ENCODE assay signal across 6 cellular contexts in genomic region chr15:40333922-40334492, GRCh38. TPM values are rescaled to one million over a fixed set of nuclear protein-coding genes. Genes with fewer than 3 reads are reported as not detected.
A peak's percentile ranks its signal among the peaks of the same experiment; 100 is the strongest.
DNase-seq lines count a peak whose midpoint lies in the region; ATAC-seq and TF ChIP-seq lines count a peak whose summit lies in the region.

No MANE protein-coding gene starts in this region.

- WGBS in esophagus squamous epithelium, 2 donors = 14 to 15% methylated on average over 2 to 6 of the region's 12 CpGs

- H3K36me3 ChIP-seq in ACC112 (ENCODE audit: insufficient read depth, low read length) (no peaks in the 10 kb centered on the region), esophagus squamous epithelium (peaks cover 0 to 19% (median 0%) of the 10 kb centered on the region in 3 donors)

- H3K4me3 ChIP-seq in ACC112 (ENCODE audit: low read depth, low read length) (no peak overlapping the region), esophagus squamous epithelium (peak overlapping the region in 1 of 4 donors; percentile 7)

- no peaks in the 10 kb centered on the region for H3K27me3 ChIP-seq in ACC112 (ENCODE audit: insufficient read depth, low read length)
- no peaks in the 10 kb centered on the region for H3K27me3 ChIP-seq in esophagus squamous epithelium

- H3K4me1 ChIP-seq in ACC112 (ENCODE audit: control insufficient read depth, insufficient read depth, low read length, unreplicated experiment) (peaks cover 55% of the 10 kb centered on the region), esophagus squamous epithelium (peaks cover 47 to 85% (median 52%) of the 10 kb centered on the region in 3 donors)

- peak; percentile 69 for ATAC-seq in sciatic nerve
- no peak for ATAC-seq in GM19397 (IDR thresholded peaks at IDR 0.05; ENCODE audit: unreplicated experiment)

- peak in 1 of 6 experiments; percentile 9 for TF ChIP-seq CTCF in esophagus squamous epithelium (IDR thresholded peaks at IDR 0.05)

- intact Hi-C loops in esophagus squamous epithelium (cut with DNase I) = no loop called here
- intact Hi-C loops in sciatic nerve (cut with DNase I) = no loop called here

- TF ChIP-seq POLR2A in esophagus squamous epithelium (IDR thresholded peaks at IDR 0.05) = peak in 1 of 4 donors; percentile 38

- H3K79me2 ChIP-seq in ACC112 (ENCODE audit: control insufficient read depth, insufficient read depth, low read length, unreplicated experiment) = peaks cover 15% of the 10 kb centered on the region

- H3K27ac ChIP-seq in ACC112 (ENCODE audit: low read depth, low read length) = peak overlapping the region; percentile 39; the same call in 1 of the 2 replicates
- peak overlapping the region; percentile 70 to 95 (median 94) for H3K27ac ChIP-seq in esophagus squamous epithelium

- H2AFZ ChIP-seq in ACC112 (ENCODE audit: low read length, unreplicated experiment) = no peak overlapping the region

- DNase-seq in NOMO-1 treated with DMSO at 0.1 percent for 48 hours (lab: John Stamatoyannopoulos, UW; ENCODE audit: unreplicated experiment) (peak; percentile 91), esophagus squamous epithelium (lab: John Stamatoyannopoulos, UW) (no peak), sciatic nerve (ENCODE audit: low spot score) (peak; percentile 81), SK-N-DZ (ENCODE audit: low spot score) (no peak)

- H3K9me3 ChIP-seq in esophagus squamous epithelium = no peaks in the 10 kb centered on the region

RNA-seq across cellular contexts. Expression of gene CCDC9B, which starts 6.7 kb away (rescaled TPM):
- 10 to 100 TPM in 3 of 4 donors, 1 to 10 TPM in 1; 5.4 to 34.4 (median 15.0) TPM for total RNA-seq in esophagus squamous epithelium
- total RNA-seq in sciatic nerve = 37.8 TPM
- polyA plus RNA-seq in SK-N-DZ (2014; cell fraction: cytosol; rRNA removed) = 0.39 and 2.8 TPM in 2 replicates
- polyA plus RNA-seq in SK-N-DZ (2014; cell fraction: nucleus; rRNA removed) = 4.7 and 9.8 TPM in 2 replicates

RNA-seq across cellular contexts. Expression of gene INAFM2, which starts 10.5 kb away (rescaled TPM):
- 10 to 100 TPM in 1 of 4 donors, 1 to 10 TPM in 3; 4.7 to 10.1 (median 8.1) TPM for total RNA-seq in esophagus squamous epithelium
- 25.5 TPM for total RNA-seq in sciatic nerve
- polyA plus RNA-seq in SK-N-DZ (2014; cell fraction: cytosol; rRNA removed) = 13.1 and 14.5 TPM in 2 replicates
- 9.4 and 9.9 TPM in 2 replicates for polyA plus RNA-seq in SK-N-DZ (2014; cell fraction: nucleus; rRNA removed)

RNA-seq across cellular contexts. Expression of gene PHGR1, which starts 16.8 kb away (rescaled TPM):
- total RNA-seq in esophagus squamous epithelium (not detected), sciatic nerve (not detected)
- polyA plus RNA-seq in SK-N-DZ (2014; cell fraction: cytosol; rRNA removed) = not detected in 2 replicates
- polyA plus RNA-seq in SK-N-DZ (2014; cell fraction: nucleus; rRNA removed) = not detected in 2 replicates

RNA-seq across cellular contexts. Expression of gene DISP2, which starts 24.0 kb away (rescaled TPM):
- total RNA-seq in esophagus squamous epithelium (under 1 TPM in 2 of 4 donors, not detected in 2; under 0.01 TPM), sciatic nerve (2.1 TPM)
- 1.2 and 1.4 TPM in 2 replicates for polyA plus RNA-seq in SK-N-DZ (2014; cell fraction: cytosol; rRNA removed)
- polyA plus RNA-seq in SK-N-DZ (2014; cell fraction: nucleus; rRNA removed) = 1.0 and 1.7 TPM in 2 replicates

RNA-seq across cellular contexts. Expression of gene PLCB2, which starts 26.3 kb away (rescaled TPM):
- total RNA-seq in esophagus squamous epithelium = 10 to 100 TPM in 3 of 4 donors, 1 to 10 TPM in 1; 6.1 to 15.9 (median 10.4) TPM
- 43.4 TPM for total RNA-seq in sciatic nerve
- 12.5 and 12.6 TPM in 2 replicates for polyA plus RNA-seq in SK-N-DZ (2014; cell fraction: cytosol; rRNA removed)
- polyA plus RNA-seq in SK-N-DZ (2014; cell fraction: nucleus; rRNA removed) = 71.1 and 88.9 TPM in 2 replicates

Comparison
In these comparisons a context has a peak if more than half of its experiments do, and no peak if none do; other contexts are left out.
1. DNase-seq: peak in NOMO-1 treated with DMSO at 0.1 percent for 48 hours (single experiment) and sciatic nerve (single experiment); none in esophagus squamous epithelium (single experiment) and SK-N-DZ (single experiment).